Comparison of ENCODE assay signal across 29 cellular contexts in genomic region chr2:123085479-123085878, GRCh38.
"Had no signal": no experiment of that assay in that cellular context is flagged by ENCODE, and none has a peak within 500 bp of the region (broad histone marks: within the 10 kb centered on the region; RNA-seq: fewer than 3 reads in every experiment).

No MANE protein-coding gene starts in this region.

- H3K27ac ChIP-seq: adrenal gland, body of pancreas, esophagus muscularis mucosa, foreskin keratinocyte, gastrocnemius medialis, heart left ventricle had no signal

- ATAC-seq: activated CD4-positive, alpha-beta T cell treated with anti-CD3 and anti-CD28 coated beads for 36 hours; activated CD8-positive, alpha-beta memory T cell treated with anti-CD3 and anti-CD28 coated beads, Interleukin-2, amount 10 ng/mL, durations not matched to agents 7 days and 5 days; activated CD8-positive, alpha-beta T cell treated with anti-CD3 and anti-CD28 coated beads, Interleukin-2, amount 10 ng/mL, durations not matched to agents 7 days and 5 days; activated naive CD8-positive, alpha-beta T cell treated with anti-CD3 and anti-CD28 coated beads, Interleukin-2, amount 50 U/mL, for 24 hours; body of pancreas; effector memory CD8-positive, alpha-beta T cell; foreskin keratinocyte; gastrocnemius medialis; heart left ventricle had no signal

- DNase-seq: activated CD4-positive, alpha-beta memory T cell treated with anti-CD3 and anti-CD28 coated beads for 36 hours; activated CD4-positive, alpha-beta T cell treated with anti-CD3 and anti-CD28 coated beads for 36 hours; activated CD4-positive, alpha-beta T cell treated with anti-CD3 and anti-CD28 coated beads, Interleukin-2, amount 10 ng/mL, durations not matched to agents 24 days and 14 days; activated CD4-positive, CD25-positive, alpha-beta regulatory T cell; activated CD4-positive, CD25-positive, alpha-beta regulatory T cell treated with anti-CD3 and anti-CD28 coated beads, Interleukin-2, amount 50 U/mL, for 72 hours; activated CD8-positive, alpha-beta memory T cell treated with anti-CD3 and anti-CD28 coated beads, Interleukin-2, amount 10 ng/mL, durations not matched to agents 7 days and 5 days; activated CD8-positive, alpha-beta memory T cell treated with anti-CD3 and anti-CD28 coated beads, Interleukin-2, amount 50 U/mL, for 4 hours; activated CD8-positive, alpha-beta T cell treated with anti-CD3 and anti-CD28 coated beads, Interleukin-2, amount 10 ng/mL, durations not matched to agents 7 days and 5 days; activated effector memory CD4-positive, alpha-beta T cell treated with anti-CD3 and anti-CD28 coated beads, Interleukin-2, amount 50 U/mL, for 16 hours; activated naive CD4-positive, alpha-beta T cell treated with anti-CD3 and anti-CD28 coated beads for 36 hours; activated naive CD8-positive, alpha-beta T cell treated with anti-CD3 and anti-CD28 coated beads for 36 hours; activated naive CD8-positive, alpha-beta T cell treated with anti-CD3 and anti-CD28 coated beads, Interleukin-2, amount 50 U/mL, for 24 hours; activated T-cell treated with anti-CD3 and anti-CD28 coated beads, Interleukin-2, amount 50 U/mL, for 1 hour; activated T-cell treated with anti-CD3 and anti-CD28 coated beads, Interleukin-2, amount 50 U/mL, for 48 hours; adrenal gland; amygdala; aorta; body of pancreas; caudate nucleus; cortex of kidney; dermis blood vessel endothelial cell; effector CD4-positive, alpha-beta T cell; effector memory CD8-positive, alpha-beta T cell; erythroblast; foreskin keratinocyte; gastrocnemius medialis; glutamatergic neuron; heart left ventricle had no signal

- H3K36me3 ChIP-seq: adrenal gland, esophagus muscularis mucosa, gastrocnemius medialis, heart left ventricle had no signal

- H3K4me1 ChIP-seq: adrenal gland, body of pancreas, esophagus muscularis mucosa, foreskin keratinocyte, gastrocnemius medialis, heart left ventricle had no signal

- H3K4me3 ChIP-seq: adrenal gland, body of pancreas, esophagus muscularis mucosa, gastrocnemius medialis, heart left ventricle had no signal

- H3K9me3 ChIP-seq: adrenal gland, body of pancreas, esophagus muscularis mucosa, gastrocnemius medialis, heart left ventricle had no signal

- H3K27me3 ChIP-seq: adrenal gland, body of pancreas, esophagus muscularis mucosa, foreskin keratinocyte, gastrocnemius medialis, heart left ventricle had no signal
